Comparison of ENCODE assay signal across 16 cellular contexts in genomic region chr5:166977916-166978434, GRCh38. TPM values are rescaled to one million over a fixed set of nuclear protein-coding genes. Genes with fewer than 3 reads are reported as not detected.
DNase-seq lines count a peak whose midpoint lies in the region; ATAC-seq and TF ChIP-seq lines count a peak whose summit lies in the region.
"Had no signal": no experiment of that assay in that cellular context is flagged by ENCODE, and none has a peak within 500 bp of the region (broad histone marks: within the 10 kb centered on the region; RNA-seq: fewer than 3 reads in every experiment).

No MANE protein-coding gene starts in this region.

- H3K4me3 ChIP-seq in heart right ventricle (peak overlapping the region in 8 of 10 donors; percentile 37 to 53 (median 49)), osteoblast (ENCODE audit: insufficient read depth, low read length) (peak overlapping the region; percentile 62), urinary bladder (ENCODE audit: low read depth, low read length) (peak overlapping the region; percentile 59)
- H3K4me3 ChIP-seq: A549 had no signal

- H3K36me3 ChIP-seq in heart right ventricle (no peaks in the 10 kb centered on the region), osteoblast (ENCODE audit: insufficient read depth, low read length) (no peaks in the 10 kb centered on the region), urinary bladder (ENCODE audit: insufficient read depth) (no peaks in the 10 kb centered on the region)

- no peaks in the 10 kb centered on the region for H3K79me2 ChIP-seq in osteoblast (ENCODE audit: insufficient read depth, low read length)

- H3K4me1 ChIP-seq in heart right ventricle (peaks cover 0 to 11% (median 6%) of the 10 kb centered on the region in 9 donors), osteoblast (ENCODE audit: insufficient read depth, low read length) (peaks cover 5% of the 10 kb centered on the region), urinary bladder (ENCODE audit: insufficient read depth) (no peaks in the 10 kb centered on the region)
- H3K4me1 ChIP-seq: A549 had no signal

- H4K20me1 ChIP-seq in osteoblast (ENCODE audit: insufficient read depth, low read length), result no peaks in the 10 kb centered on the region

- peaks cover 4% of the 10 kb centered on the region for H3K9me3 Mint-ChIP-seq in glutamatergic neuron (ENCODE audit: unreplicated experiment)

- H3K9me3 ChIP-seq in heart right ventricle (no peaks in the 10 kb centered on the region), osteoblast (ENCODE audit: low read depth, low read length) (no peaks in the 10 kb centered on the region)
- H3K9me3 ChIP-seq: A549 had no signal

- no peaks in the 10 kb centered on the region for H3K36me3 Mint-ChIP-seq in glutamatergic neuron (ENCODE audit: unreplicated experiment)
- H3K36me3 Mint-ChIP-seq: activated naive CD8-positive, alpha-beta T cell; stimulated activated memory B cell treated with anti-CD40 and anti-IgM and Interleukin-4, amounts not matched to agents 10 μg/mL and 1 μg/mL and 100 μg/mL, for 72 hours had no signal

- H3K27ac ChIP-seq in heart right ventricle, result no peak overlapping the region
- no peak overlapping the region for H3K27ac ChIP-seq in osteoblast (ENCODE audit: low read depth, low read length)
- peak overlapping the region; percentile 16 for H3K27ac ChIP-seq in urinary bladder (ENCODE audit: low read depth)
- H3K27ac ChIP-seq: A549, SK-N-MC had no signal

- 33 to 36% methylated on average over 7 of the region's 7 CpGs for WGBS in heart right ventricle, 2 donors
- WGBS in urinary bladder, result 32% methylated on average over 7 of the region's 7 CpGs

- DNase-seq in heart right ventricle, result no peak
- DNase-seq in Right ventricle myocardium inferior (ENCODE audit: missing footprints), result no peak
- DNase-seq in glutamatergic neuron, result no peak
- DNase-seq in osteoblast (ENCODE audit: insufficient read length, low spot score, missing footprints), result peak; percentile 23
- DNase-seq in NCI-H2107 (lab: John Stamatoyannopoulos, UW), result no peak
- no peak for DNase-seq in activated T-cell treated with anti-CD3 and anti-CD28 coated beads for 4 hours
- DNase-seq: activated CD4-positive, alpha-beta T cell treated with anti-CD3 and anti-CD28 coated beads, Interleukin-2, amount 50 U/mL, for 48 hours; DMS79 treated with DMSO at 0.1 percent for 48 hours; NCI-H226 had no signal

- TF ChIP-seq CTCF in heart right ventricle (IDR thresholded peaks at IDR 0.05) (no peak), glutamatergic neuron (IDR thresholded peaks at IDR 0.05; ENCODE audit: partially characterized antibody, unreplicated experiment) (no peak), osteoblast (IDR thresholded peaks at IDR 0.05; ENCODE audit: extremely low read depth, low read depth, low read length) (no peak)

- peaks cover 7% of the 10 kb centered on the region for H3K27me3 Mint-ChIP-seq in glutamatergic neuron (ENCODE audit: unreplicated experiment)
- H3K27me3 Mint-ChIP-seq: stimulated activated memory B cell treated with anti-CD40 and anti-IgM and Interleukin-4, amounts not matched to agents 10 μg/mL and 1 μg/mL and 100 μg/mL, for 72 hours had no signal

- peaks cover 3% of the 10 kb centered on the region for H3K4me1 Mint-ChIP-seq in glutamatergic neuron (ENCODE audit: low read depth, unreplicated experiment)
- H3K4me1 Mint-ChIP-seq: stimulated activated memory B cell treated with anti-CD40 and anti-IgM and Interleukin-4, amounts not matched to agents 10 μg/mL and 1 μg/mL and 100 μg/mL, for 72 hours had no signal

- ATAC-seq in heart right ventricle (no peak), Right ventricle myocardium inferior (no peak), GM19324 (IDR thresholded peaks at IDR 0.05; ENCODE audit: low FRiP score, unreplicated experiment) (no peak)

- H3K4me2 ChIP-seq in osteoblast (ENCODE audit: insufficient read depth, low read length), result peak overlapping the region; percentile 76

- peaks cover 0 to 26% (median 6%) of the 10 kb centered on the region in 7 donors for H3K27me3 ChIP-seq in heart right ventricle
- H3K27me3 ChIP-seq in osteoblast (ENCODE audit: insufficient read depth, low read length), result no peaks in the 10 kb centered on the region

- intact Hi-C loops in heart right ventricle (cut with DNase I) (no loop called here), Right ventricle myocardium inferior (cut with DNase I) (no loop called here)

- peak overlapping the region; percentile 62 for H2AFZ ChIP-seq in osteoblast (ENCODE audit: low read length)

- peak overlapping the region; percentile 29 for H3K27ac Mint-ChIP-seq in glutamatergic neuron (ENCODE audit: unreplicated experiment)
- H3K27ac Mint-ChIP-seq: activated naive CD8-positive, alpha-beta T cell; stimulated activated memory B cell treated with anti-CD40 and anti-IgM and Interleukin-4, amounts not matched to agents 10 μg/mL and 1 μg/mL and 100 μg/mL, for 72 hours had no signal

- peak overlapping the region; percentile 75 for H3K4me3 Mint-ChIP-seq in glutamatergic neuron (ENCODE audit: unreplicated experiment)
- H3K4me3 Mint-ChIP-seq: activated naive CD8-positive, alpha-beta T cell; stimulated activated memory B cell treated with anti-CD40 and anti-IgM and Interleukin-4, amounts not matched to agents 10 μg/mL and 1 μg/mL and 100 μg/mL, for 72 hours had no signal

RNA-seq across cellular contexts. Expression of gene TENM2, which starts 0.9 kb away (rescaled TPM):
- total RNA-seq in heart right ventricle (100 to 1,000 TPM in 9 of 10 donors, 10 to 100 TPM in 1; 84.9 to 214 (median 185) TPM), Right ventricle myocardium inferior (172 TPM), glutamatergic neuron (ENCODE audit: unreplicated experiment) (30.1 TPM), osteoblast (10.5 and 10.6 TPM in 2 replicates), urinary bladder (3.7 TPM)
- polyA plus RNA-seq in heart right ventricle (10 to 100 TPM; 27.0 to 35.9 TPM), urinary bladder (0.27 TPM)
- total RNA-seq: endothelial cell of umbilical vein had no signal
